ENCODE assay signal across 10 cellular contexts in genomic region chr5:145101246-145101645, GRCh38.
A peak's percentile ranks its signal among the peaks of the same experiment; 100 is the strongest.
DNase-seq lines count a peak whose midpoint lies in the region; ATAC-seq and TF ChIP-seq lines count a peak whose summit lies in the region.
"Had no signal": no experiment of that assay in that cellular context is flagged by ENCODE, and none has a peak within 500 bp of the region (broad histone marks: within the 10 kb centered on the region; RNA-seq: fewer than 3 reads in every experiment).

No MANE protein-coding gene starts in this region.

- WGBS in tibial nerve, 2 donors: 92 to 94% methylated on average over 3 of the region's 3 CpGs

- H3K27ac ChIP-seq in PC-9 (no peak overlapping the region), tibial nerve (no peak overlapping the region)

- POLR2A ChIA-PET in PC-9 (lab: Charles Lee; ENCODE audit: unreplicated experiment): no interaction called here

- H3K4me2 ChIP-seq in PC-9: no peak overlapping the region

- TF ChIP-seq CTCF in GM13977 (IDR thresholded peaks at IDR 0.05; ENCODE audit: extremely low read depth, insufficient read depth, missing control alignments) (peak; percentile 51), PC-9 (conservative IDR thresholded peaks at IDR 0.05) (peak; percentile 46), fibroblast of villous mesenchyme (IDR thresholded peaks at IDR 0.05; ENCODE audit: insufficient read depth, low read depth, low read length) (peak; percentile 47), tibial nerve (IDR thresholded peaks at IDR 0.05) (no peak), mucosa of descending colon (IDR thresholded peaks at IDR 0.05) (no peak)

- H4K20me1 ChIP-seq in PC-9 (ENCODE audit: insufficient read depth): no peaks in the 10 kb centered on the region

- peak; percentile 14 for DNase-seq in ACHN
- no peak for DNase-seq in GM13977 (ENCODE audit: low spot score)
- DNase-seq in PC-9: no peak
- DNase-seq in fibroblast of villous mesenchyme (ENCODE audit: low read depth): no peak
- no peak for DNase-seq in NCI-H2171 (lab: John Stamatoyannopoulos, UW)
- no peak for DNase-seq in tibial nerve (ENCODE audit: low spot score in 2 of 2)
- no peak for DNase-seq in mucosa of descending colon
- DNase-seq: cerebellar nuclear complex, NCI-H524 treated with DMSO at 0.1 percent for 48 hours had no signal

- H3K4me1 ChIP-seq in PC-9 (replicated peaks; ENCODE audit: insufficient read depth): no peaks in the 10 kb centered on the region
- no peaks in the 10 kb centered on the region for H3K4me1 ChIP-seq in tibial nerve
- H3K4me1 ChIP-seq in mucosa of descending colon (ENCODE audit: low read depth): no peaks in the 10 kb centered on the region

- no peaks in the 10 kb centered on the region for H3K9me2 ChIP-seq in PC-9 (ENCODE audit: insufficient read depth)

- no peak overlapping the region for H2AFZ ChIP-seq in PC-9

- no peaks in the 10 kb centered on the region for H3K36me3 ChIP-seq in PC-9 (ENCODE audit: low read depth)
- H3K36me3 ChIP-seq in tibial nerve: no peaks in the 10 kb centered on the region
- H3K36me3 ChIP-seq in mucosa of descending colon (ENCODE audit: low read depth): no peaks in the 10 kb centered on the region

- no peak for TF ChIP-seq POLR2A in tibial nerve (IDR thresholded peaks at IDR 0.05)

- H3K9me3 ChIP-seq in PC-9 (ENCODE audit: insufficient read depth, low read depth) (no peaks in the 10 kb centered on the region), tibial nerve (no peaks in the 10 kb centered on the region), mucosa of descending colon (no peaks in the 10 kb centered on the region)

- no peaks in the 10 kb centered on the region for H3K79me2 ChIP-seq in PC-9 (ENCODE audit: low read depth)

- in situ Hi-C loops in ACHN (cut with HindIII; ENCODE audit: low pct_ligation_motif_present, low pct_unique_long_range_greater_than_20kb, low sequenced_read_pairs) (no loop called here), GM13977 (cut with MboI; ENCODE audit: low pct_unique_long_range_greater_than_20kb, low sequenced_read_pairs, unreplicated experiment) (no loop called here)

- TF ChIP-seq EP300 in tibial nerve (IDR thresholded peaks at IDR 0.05): no peak

- no peaks in the 10 kb centered on the region for H3K27me3 ChIP-seq in PC-9 (ENCODE audit: insufficient read depth, low read depth)
- H3K27me3 ChIP-seq in tibial nerve: no peaks in the 10 kb centered on the region

- BruUV-seq in PC-9 (replicated peaks; lab: Mats Ljungman, UMichigan): no TSS peak

- intact Hi-C loops in PC-9 (cut with micrococcal nuclease; ENCODE audit: unreplicated experiment): no loop called here
- intact Hi-C loops in mucosa of descending colon (cut with DNase I, micrococcal nuclease): no loop called here

- CTCF ChIA-PET in PC-9 (lab: Charles Lee): no interaction called here

- ATAC-seq in HG02642 (IDR thresholded peaks at IDR 0.05; ENCODE audit: poor library complexity, unreplicated experiment): no peak
- ATAC-seq in mucosa of descending colon: no peak

- H3F3A ChIP-seq in PC-9 (ENCODE audit: insufficient read depth, low read depth): no peaks in the 10 kb centered on the region

- no peak overlapping the region for H3K4me3 ChIP-seq in PC-9
- no peak overlapping the region for H3K4me3 ChIP-seq in fibroblast of villous mesenchyme (ENCODE audit: low read depth, low read length)
- H3K4me3 ChIP-seq in tibial nerve: no peak overlapping the region
- H3K4me3 ChIP-seq in mucosa of descending colon: no peak overlapping the region

Comparison
In these comparisons a context has a peak if more than half of its experiments do, and no peak if none do; other contexts are left out.
1. CTCF ChIP-seq: peak in GM13977 (single experiment), PC-9 (single experiment) and fibroblast of villous mesenchyme (single experiment); none in tibial nerve (0 of 5) and mucosa of descending colon (single experiment).